ENCODE assay signal across 25 cellular contexts in the genomic region with DNA sequence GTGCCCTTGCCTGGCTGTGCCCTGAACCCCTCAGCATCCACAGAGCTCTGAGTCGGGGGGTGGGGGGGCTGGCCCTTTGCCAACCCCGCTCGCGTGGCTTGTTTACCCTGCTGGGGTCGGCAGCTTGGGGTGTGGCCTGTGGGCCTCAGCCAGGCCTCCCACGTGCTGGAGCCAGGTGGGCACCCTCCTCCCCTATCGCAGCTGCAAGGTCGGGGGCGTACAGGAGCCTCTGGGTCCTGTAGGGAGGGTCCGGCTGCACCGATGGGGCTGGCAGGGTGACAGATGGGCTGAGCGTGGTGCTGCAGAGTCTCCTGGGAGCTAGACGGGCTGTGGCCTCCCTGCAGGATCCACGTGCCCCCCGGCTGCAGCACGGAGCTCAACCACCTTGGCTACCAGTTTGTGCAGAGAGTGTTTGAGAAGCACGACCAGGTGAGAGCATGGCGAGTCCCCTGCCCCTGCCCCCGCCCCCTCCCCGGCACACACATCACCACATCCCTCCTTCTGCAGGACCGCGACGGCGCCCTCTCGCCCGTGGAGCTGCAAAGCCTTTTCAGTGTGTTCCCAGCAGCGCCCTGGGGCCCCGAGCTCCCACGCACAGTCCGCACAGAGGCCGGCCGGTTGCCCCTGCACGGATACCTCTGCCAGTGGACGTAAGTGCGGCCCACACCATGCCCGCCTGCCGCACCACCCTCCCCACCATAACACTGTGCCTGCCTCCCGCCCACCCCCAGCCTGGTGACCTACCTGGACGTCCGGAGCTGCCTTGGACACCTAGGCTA.
"Had no signal": no experiment of that assay in that cellular context is flagged by ENCODE, and none has a peak within 500 bp of the region (broad histone marks: within the 10 kb centered on the region; RNA-seq: fewer than 3 reads in every experiment).

No MANE protein-coding gene starts in this region.

- H3K9me3 Mint-ChIP-seq: activated naive CD4-positive, alpha-beta T cell treated with anti-CD3 and anti-CD28 coated beads, Interleukin-2, amount 50 U/mL, for 72 hours; activated naive CD8-positive, alpha-beta T cell treated with anti-CD3 and anti-CD28 coated beads, Interleukin-2, amount 50 U/mL, for 24 hours; activated T-cell treated with anti-CD3 and anti-CD28 coated beads, Interleukin-2, amount 50 U/mL, for 24 hours; T-helper 1 cell treated with Interleukin-12 subunit alpha and Interleukin-12 subunit beta and Interleukin-4 antibody, amounts not matched to agents 30 μg/mL and 1 μg/mL, for 36 hours had no signal

- H3K9me3 ChIP-seq: ascending aorta, body of pancreas had no signal

- H3K36me3 Mint-ChIP-seq: activated naive CD4-positive, alpha-beta T cell treated with anti-CD3 and anti-CD28 coated beads, Interleukin-2, amount 50 U/mL, for 72 hours had no signal

- H3K27ac ChIP-seq: ascending aorta, body of pancreas had no signal

- DNase-seq: activated CD4-positive, alpha-beta T cell treated with anti-CD3 and anti-CD28 coated beads for 4 hours; activated CD8-positive, alpha-beta memory T cell treated with anti-CD3 and anti-CD28 coated beads, Interleukin-2, amount 10 ng/mL, durations not matched to agents 7 days and 5 days; activated effector memory CD4-positive, alpha-beta T cell treated with anti-CD3 and anti-CD28 coated beads, Interleukin-2, amount 50 U/mL, for 16 hours; activated naive CD4-positive, alpha-beta T cell treated with Interleukin-2 at 50 U/mL for 16 hours; activated naive CD8-positive, alpha-beta T cell treated with anti-CD3 and anti-CD28 coated beads, Interleukin-2, amount 50 U/mL, for 24 hours; activated T-cell treated with anti-CD3 and anti-CD28 coated beads, Interleukin-2, amount 50 U/mL, for 24 hours; amniotic stem cell; body of pancreas; central memory CD4-positive, alpha-beta T cell; Karpas-422; MM.1S; NCI-H1105 treated with DMSO at 0.1 percent for 48 hours; NCI-H1436 treated with DMSO at 0.1 percent for 48 hours; NCI-H187; NCI-H2081; NCI-H2227 treated with DMSO at 0.1 percent for 48 hours; NCI-H446 treated with DMSO at 0.1 percent for 48 hours; NCI-H524 treated with DMSO at 0.1 percent for 48 hours; NCI-H748 treated with DMSO at 0.1 percent for 48 hours; NK-92 treated with Interleukin-12 subunit alpha and Interleukin-12 subunit beta, amount 100 ng/mL, for 24 hours; PC-3; SHP77 treated with DMSO at 0.1 percent for 48 hours had no signal

- H3K27me3 ChIP-seq: ascending aorta, body of pancreas had no signal

- H3K4me3 ChIP-seq: ascending aorta, body of pancreas had no signal

- H3K4me3 Mint-ChIP-seq: activated CD8-positive, alpha-beta memory T cell treated with anti-CD3 and anti-CD28 coated beads, Interleukin-2, amount 10 ng/mL, durations not matched to agents 7 days and 5 days; activated naive CD8-positive, alpha-beta T cell treated with anti-CD3 and anti-CD28 coated beads, Interleukin-2, amount 50 U/mL, for 24 hours; activated T-cell treated with anti-CD3 and anti-CD28 coated beads, Interleukin-2, amount 50 U/mL, for 24 hours; T-helper 1 cell treated with Interleukin-12 subunit alpha and Interleukin-12 subunit beta and Interleukin-4 antibody, amounts not matched to agents 30 μg/mL and 1 μg/mL, for 36 hours had no signal

- H3K27ac Mint-ChIP-seq: activated CD8-positive, alpha-beta memory T cell treated with anti-CD3 and anti-CD28 coated beads, Interleukin-2, amount 10 ng/mL, durations not matched to agents 7 days and 5 days; activated naive CD4-positive, alpha-beta T cell treated with anti-CD3 and anti-CD28 coated beads, Interleukin-2, amount 50 U/mL, for 72 hours; activated naive CD8-positive, alpha-beta T cell treated with anti-CD3 and anti-CD28 coated beads, Interleukin-2, amount 50 U/mL, for 24 hours; activated T-cell treated with anti-CD3 and anti-CD28 coated beads, Interleukin-2, amount 50 U/mL, for 24 hours; T-helper 1 cell treated with Interleukin-12 subunit alpha and Interleukin-12 subunit beta and Interleukin-4 antibody, amounts not matched to agents 30 μg/mL and 1 μg/mL, for 36 hours had no signal
